ENCODE assay signal across 8 cellular contexts in the genomic region with DNA sequence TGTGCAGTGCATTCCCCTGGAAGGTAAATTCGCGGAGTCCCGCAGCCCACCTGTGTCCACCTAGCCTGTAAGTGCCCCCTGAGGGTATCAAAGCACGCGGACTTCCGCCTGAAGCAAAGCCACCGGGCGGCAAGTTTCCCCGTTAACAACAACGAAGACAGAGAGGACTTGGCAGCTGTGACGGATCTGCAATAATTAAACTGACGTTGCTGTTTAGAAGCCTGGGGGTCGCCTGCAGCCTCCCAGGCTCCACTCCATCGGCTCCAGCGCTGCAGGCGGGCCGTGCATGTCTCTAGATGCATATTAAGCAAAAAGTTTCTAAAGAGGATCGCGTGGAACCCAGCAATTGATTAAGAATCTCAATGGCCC. TPM values are rescaled to one million over a fixed set of nuclear protein-coding genes. Genes with fewer than 3 reads are reported as not detected.
DNase-seq lines count a peak whose midpoint lies in the region; ATAC-seq and TF ChIP-seq lines count a peak whose summit lies in the region.

No MANE protein-coding gene starts in this region.

- H3K27ac Mint-ChIP-seq in CD4-positive, alpha-beta T cell = peak overlapping the region; percentile 93
- H3K27ac Mint-ChIP-seq in WTC11 (peak overlapping the region; percentile 93), osteocyte (ENCODE audit: unreplicated experiment) (peak overlapping the region; percentile 29)

- no peaks in the 10 kb centered on the region for H3K27me3 ChIP-seq in CD4-positive, alpha-beta T cell (ENCODE audit: control insufficient read depth, insufficient read depth, low read length)

- CTCF ChIA-PET in CD4-positive, alpha-beta T cell (lab: Charles Lee) = no interaction called here
- CTCF ChIA-PET in WTC11 (lab: Charles Lee) = interaction anchor here (1.4 to 1.5 kb wide), 2 partner anchors 34 to 295 kb away, joined by 3 read pairs; no protein-coding TSS in a partner anchor

- H3K4me1 Mint-ChIP-seq in CD4-positive, alpha-beta T cell (ENCODE audit: low read depth) = peaks cover 29% of the 10 kb centered on the region
- H3K4me1 Mint-ChIP-seq in WTC11 (peaks cover 25% of the 10 kb centered on the region), osteocyte (ENCODE audit: unreplicated experiment) (peaks cover 9% of the 10 kb centered on the region)

- DNase-seq in CD4-positive, alpha-beta T cell = peak in 5 of 10 experiments; percentile 2 to 22 (median 12)
- DNase-seq in WTC11 (ENCODE audit: low spot score) (peak; percentile 34), fibroblast of mammary gland (ENCODE audit: low read depth) (no peak), osteocyte (ENCODE audit: extremely low spot score, unreplicated experiment) (no peak), H4 (ENCODE audit: low spot score) (no peak), NCI-H2107 (lab: John Stamatoyannopoulos, UW) (no peak)

- no peaks in the 10 kb centered on the region for H3K9me3 ChIP-seq in CD4-positive, alpha-beta T cell (ENCODE audit: control insufficient read depth, low read length)

- peaks cover 30% of the 10 kb centered on the region for H3K36me3 Mint-ChIP-seq in CD4-positive, alpha-beta T cell (ENCODE audit: low read depth)
- peaks cover 5% of the 10 kb centered on the region for H3K36me3 Mint-ChIP-seq in WTC11
- no peaks in the 10 kb centered on the region for H3K36me3 Mint-ChIP-seq in osteocyte (ENCODE audit: unreplicated experiment)

- no peaks in the 10 kb centered on the region for H3K9me3 Mint-ChIP-seq in CD4-positive, alpha-beta T cell
- H3K9me3 Mint-ChIP-seq in WTC11 = no peaks in the 10 kb centered on the region
- no peaks in the 10 kb centered on the region for H3K9me3 Mint-ChIP-seq in osteocyte (ENCODE audit: unreplicated experiment)

- peak overlapping the region; percentile 66 for H3K4me3 ChIP-seq in fibroblast of mammary gland (ENCODE audit: control insufficient read depth, low read depth, low read length)

- peak; percentile 24 for ATAC-seq in CD4-positive, alpha-beta T cell (ENCODE audit: poor library complexity)
- ATAC-seq in GM18909 (IDR thresholded peaks at IDR 0.05; ENCODE audit: poor library complexity, unreplicated experiment) (peak; percentile 42), HG03159 (IDR thresholded peaks at IDR 0.05; ENCODE audit: unreplicated experiment) (peak; percentile 42), WTC11 (peak; percentile 47)

- intact Hi-C loops in CD4-positive, alpha-beta T cell (cut with DNase I, micrococcal nuclease) = loop anchor here (2.0 kb wide), 1 partner anchor 33 kb away; no protein-coding TSS in a partner anchor

- H3K27me3 Mint-ChIP-seq in CD4-positive, alpha-beta T cell = no peaks in the 10 kb centered on the region
- H3K27me3 Mint-ChIP-seq in WTC11 (ENCODE audit: low read depth) (no peaks in the 10 kb centered on the region), osteocyte (ENCODE audit: unreplicated experiment) (no peaks in the 10 kb centered on the region)

- peak overlapping the region; percentile 63 for H3K27ac ChIP-seq in CD4-positive, alpha-beta T cell (ENCODE audit: low read depth, low read length)

- no peak for TF ChIP-seq CTCF in CD4-positive, alpha-beta T cell (IDR thresholded peaks at IDR 0.05)
- no peak for TF ChIP-seq CTCF in WTC11 (IDR thresholded peaks at IDR 0.05)
- no peak for TF ChIP-seq CTCF in fibroblast of mammary gland (conservative IDR thresholded peaks at IDR 0.05; ENCODE audit: control insufficient read depth, insufficient read depth, low read depth, low read length)
- TF ChIP-seq CTCF in osteocyte (IDR thresholded peaks at IDR 0.05) = no peak

- POLR2A ChIA-PET in CD4-positive, alpha-beta T cell (lab: Charles Lee) = no interaction called here
- POLR2A ChIA-PET in WTC11 (lab: Charles Lee) = interaction anchor here (0.5 kb wide), 1 partner anchor 13 kb away, joined by 3 read pairs; no protein-coding TSS in a partner anchor

- peak overlapping the region; percentile 97 for H3K4me3 Mint-ChIP-seq in CD4-positive, alpha-beta T cell
- H3K4me3 Mint-ChIP-seq in WTC11 (peak overlapping the region; percentile 88), osteocyte (ENCODE audit: unreplicated experiment) (peak overlapping the region; percentile 96)

TF ChIP-seq in WTC11, 78 proteins besides CTCF, POLR2A, EP300 and RAD21:
- TF ChIP-seq MYBL2 (CRISPR knock-in tag; IDR thresholded peaks at IDR 0.05) (no peak; the same call in 1 of the 2 replicates), FOXP1 (CRISPR knock-in tag; IDR thresholded peaks at IDR 0.05; ENCODE audit: borderline replicate concordance) (no peak), OVOL2 (CRISPR knock-in tag; IDR thresholded peaks at IDR 0.05; ENCODE audit: borderline replicate concordance) (no peak), ZNF396 (CRISPR knock-in tag; IDR thresholded peaks at IDR 0.05; ENCODE audit: borderline replicate concordance) (no peak), ZBTB21 (CRISPR knock-in tag; IDR thresholded peaks at IDR 0.05; ENCODE audit: borderline replicate concordance) (no peak), PRRX2 (CRISPR knock-in tag; IDR thresholded peaks at IDR 0.05) (no peak)
- TF ChIP-seq, protein P1, sequence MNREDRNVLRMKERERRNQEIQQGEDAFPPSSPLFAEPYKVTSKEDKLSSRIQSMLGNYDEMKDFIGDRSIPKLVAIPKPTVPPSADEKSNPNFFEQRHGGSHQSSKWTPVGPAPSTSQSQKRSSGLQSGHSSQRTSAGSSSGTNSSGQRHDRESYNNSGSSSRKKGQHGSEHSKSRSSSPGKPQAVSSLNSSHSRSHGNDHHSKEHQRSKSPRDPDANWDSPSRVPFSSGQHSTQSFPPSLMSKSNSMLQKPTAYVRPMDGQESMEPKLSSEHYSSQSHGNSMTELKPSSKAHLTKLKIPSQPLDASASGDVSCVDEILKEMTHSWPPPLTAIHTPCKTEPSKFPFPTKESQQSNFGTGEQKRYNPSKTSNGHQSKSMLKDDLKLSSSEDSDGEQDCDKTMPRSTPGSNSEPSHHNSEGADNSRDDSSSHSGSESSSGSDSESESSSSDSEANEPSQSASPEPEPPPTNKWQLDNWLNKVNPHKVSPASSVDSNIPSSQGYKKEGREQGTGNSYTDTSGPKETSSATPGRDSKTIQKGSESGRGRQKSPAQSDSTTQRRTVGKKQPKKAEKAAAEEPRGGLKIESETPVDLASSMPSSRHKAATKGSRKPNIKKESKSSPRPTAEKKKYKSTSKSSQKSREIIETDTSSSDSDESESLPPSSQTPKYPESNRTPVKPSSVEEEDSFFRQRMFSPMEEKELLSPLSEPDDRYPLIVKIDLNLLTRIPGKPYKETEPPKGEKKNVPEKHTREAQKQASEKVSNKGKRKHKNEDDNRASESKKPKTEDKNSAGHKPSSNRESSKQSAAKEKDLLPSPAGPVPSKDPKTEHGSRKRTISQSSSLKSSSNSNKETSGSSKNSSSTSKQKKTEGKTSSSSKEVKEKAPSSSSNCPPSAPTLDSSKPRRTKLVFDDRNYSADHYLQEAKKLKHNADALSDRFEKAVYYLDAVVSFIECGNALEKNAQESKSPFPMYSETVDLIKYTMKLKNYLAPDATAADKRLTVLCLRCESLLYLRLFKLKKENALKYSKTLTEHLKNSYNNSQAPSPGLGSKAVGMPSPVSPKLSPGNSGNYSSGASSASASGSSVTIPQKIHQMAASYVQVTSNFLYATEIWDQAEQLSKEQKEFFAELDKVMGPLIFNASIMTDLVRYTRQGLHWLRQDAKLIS (CRISPR knock-in tag; IDR thresholded peaks at IDR 0.05; ENCODE audit: borderline replicate concordance) = no peak
- TF ChIP-seq, protein P2, sequence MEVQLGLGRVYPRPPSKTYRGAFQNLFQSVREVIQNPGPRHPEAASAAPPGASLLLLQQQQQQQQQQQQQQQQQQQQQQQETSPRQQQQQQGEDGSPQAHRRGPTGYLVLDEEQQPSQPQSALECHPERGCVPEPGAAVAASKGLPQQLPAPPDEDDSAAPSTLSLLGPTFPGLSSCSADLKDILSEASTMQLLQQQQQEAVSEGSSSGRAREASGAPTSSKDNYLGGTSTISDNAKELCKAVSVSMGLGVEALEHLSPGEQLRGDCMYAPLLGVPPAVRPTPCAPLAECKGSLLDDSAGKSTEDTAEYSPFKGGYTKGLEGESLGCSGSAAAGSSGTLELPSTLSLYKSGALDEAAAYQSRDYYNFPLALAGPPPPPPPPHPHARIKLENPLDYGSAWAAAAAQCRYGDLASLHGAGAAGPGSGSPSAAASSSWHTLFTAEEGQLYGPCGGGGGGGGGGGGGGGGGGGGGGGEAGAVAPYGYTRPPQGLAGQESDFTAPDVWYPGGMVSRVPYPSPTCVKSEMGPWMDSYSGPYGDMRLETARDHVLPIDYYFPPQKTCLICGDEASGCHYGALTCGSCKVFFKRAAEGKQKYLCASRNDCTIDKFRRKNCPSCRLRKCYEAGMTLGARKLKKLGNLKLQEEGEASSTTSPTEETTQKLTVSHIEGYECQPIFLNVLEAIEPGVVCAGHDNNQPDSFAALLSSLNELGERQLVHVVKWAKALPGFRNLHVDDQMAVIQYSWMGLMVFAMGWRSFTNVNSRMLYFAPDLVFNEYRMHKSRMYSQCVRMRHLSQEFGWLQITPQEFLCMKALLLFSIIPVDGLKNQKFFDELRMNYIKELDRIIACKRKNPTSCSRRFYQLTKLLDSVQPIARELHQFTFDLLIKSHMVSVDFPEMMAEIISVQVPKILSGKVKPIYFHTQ (CRISPR knock-in tag; IDR thresholded peaks at IDR 0.05) = no peak
- TF ChIP-seq, protein P3, sequence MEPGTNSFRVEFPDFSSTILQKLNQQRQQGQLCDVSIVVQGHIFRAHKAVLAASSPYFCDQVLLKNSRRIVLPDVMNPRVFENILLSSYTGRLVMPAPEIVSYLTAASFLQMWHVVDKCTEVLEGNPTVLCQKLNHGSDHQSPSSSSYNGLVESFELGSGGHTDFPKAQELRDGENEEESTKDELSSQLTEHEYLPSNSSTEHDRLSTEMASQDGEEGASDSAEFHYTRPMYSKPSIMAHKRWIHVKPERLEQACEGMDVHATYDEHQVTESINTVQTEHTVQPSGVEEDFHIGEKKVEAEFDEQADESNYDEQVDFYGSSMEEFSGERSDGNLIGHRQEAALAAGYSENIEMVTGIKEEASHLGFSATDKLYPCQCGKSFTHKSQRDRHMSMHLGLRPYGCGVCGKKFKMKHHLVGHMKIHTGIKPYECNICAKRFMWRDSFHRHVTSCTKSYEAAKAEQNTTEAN (CRISPR knock-in tag; IDR thresholded peaks at IDR 0.05) = no peak

RNA-seq across cellular contexts. Expression of a gene that starts 34.8 kb away (rescaled TPM):
- total RNA-seq in CD4-positive, alpha-beta T cell = 1 to 10 TPM; 2.3 to 3.0 TPM
- 24.8 to 26.1 TPM (median 25.1 TPM) in 3 replicates for total RNA-seq in WTC11 (2021)
- total RNA-seq in osteocyte = 3.5 and 3.7 TPM in 2 replicates
- 12.9 and 19.3 TPM in 2 replicates for total RNA-seq in H4 (2014; rRNA removed; shearing (Covaris generic))

Comparison
In these comparisons a context has a peak if more than half of its experiments do, and no peak if none do; other contexts are left out.
1. H3K27ac Mint-ChIP-seq: peak in every context shown above with its lines; median percentile 93 in CD4-positive, alpha-beta T cell; 93 in WTC11; 29 in osteocyte.